ENCODE assay signal across 8 cellular contexts in genomic region chr9:33024126-33024965, GRCh38. TPM values are rescaled to one million over a fixed set of nuclear protein-coding genes. Genes with fewer than 3 reads are reported as not detected.
A peak's percentile ranks its signal among the peaks of the same experiment; 100 is the strongest.
DNase-seq lines count a peak whose midpoint lies in the region; ATAC-seq and TF ChIP-seq lines count a peak whose summit lies in the region.

No MANE protein-coding gene starts in this region.

- H3K4me1 Mint-ChIP-seq in CD4-positive, alpha-beta T cell (ENCODE audit: low read depth): peaks cover 66% of the 10 kb centered on the region
- peaks cover 42% of the 10 kb centered on the region for H3K4me1 Mint-ChIP-seq in T-helper 17 cell
- H3K4me1 Mint-ChIP-seq in naive thymus-derived CD4-positive, alpha-beta T cell: peaks cover 46 to 77% (median 72%) of the 10 kb centered on the region in 7 donors

- no peaks in the 10 kb centered on the region for H3K9me3 ChIP-seq in CD4-positive, alpha-beta T cell (ENCODE audit: control insufficient read depth, low read length)
- H3K9me3 ChIP-seq in T-helper 17 cell (ENCODE audit: control insufficient read depth, low read length, poor library complexity, severe bottlenecking): no peaks in the 10 kb centered on the region
- H3K9me3 ChIP-seq in esophagus (ENCODE audit: control insufficient read depth in 2 of 2, insufficient read depth in 1 of 2, low read depth in 1 of 2, low read length in 1 of 2): no peaks in the 10 kb centered on the region
- no peaks in the 10 kb centered on the region for H3K9me3 ChIP-seq in naive thymus-derived CD4-positive, alpha-beta T cell (ENCODE audit: control insufficient read depth in 2 of 3, low read length in 3 of 3)
- H3K9me3 ChIP-seq in vagina: no peaks in the 10 kb centered on the region

- POLR2A ChIA-PET in CD4-positive, alpha-beta T cell (lab: Charles Lee): interaction anchor here (0.6 to 4.1 kb wide), 17 partner anchors 10 to 535 kb away, joined by 3 to 46 read pairs (median 14); partner anchors contain the start of genes APTX, B4GALT1, BAG1 and CHMP5
- POLR2A ChIA-PET in naive thymus-derived CD4-positive, alpha-beta T cell (lab: Charles Lee): interaction anchor here (0.6 to 3.0 kb wide), 19 partner anchors 10 to 614 kb away, joined by 3 to 20 read pairs (median 5); partner anchors contain the start of genes APTX, B4GALT1, BAG1 and CHMP5

- H3K4me3 Mint-ChIP-seq in CD4-positive, alpha-beta T cell: peak overlapping the region; percentile 96
- peak overlapping the region; percentile 97 for H3K4me3 Mint-ChIP-seq in T-helper 17 cell
- H3K4me3 Mint-ChIP-seq in naive thymus-derived CD4-positive, alpha-beta T cell: peak overlapping the region; percentile 91 to 99 (median 96)

- intact Hi-C loops in CD4-positive, alpha-beta T cell (cut with DNase I, micrococcal nuclease): loop anchor here (1.0 to 10.0 kb wide), 4 partner anchors 24 to 450 kb away; partner anchors contain the start of genes APTX (in 1 of the 2), BAG1 (in 1 of the 2), CHMP5 (in 1 of the 2) and NOL6 (in 1 of the 2)
- intact Hi-C loops in naive thymus-derived CD4-positive, alpha-beta T cell (cut with micrococcal nuclease): loop anchor here (2.0 to 10.0 kb wide), 3 partner anchors 142 to 1354 kb away; partner anchors contain the start of genes B4GALT1 (in 1 of the 2) and UBAP2 (in 1 of the 2)
- intact Hi-C loops in vagina (cut with DNase I): no loop called here

- peak overlapping the region; percentile 96 for H3K4me3 ChIP-seq in HFF-Myc (replicated peaks; ENCODE audit: low read depth, low read length)
- peak overlapping the region; percentile 89 to 100 for H3K4me3 ChIP-seq in esophagus (ENCODE audit: low read depth in 1 of 2, low read length in 2 of 2)
- peak overlapping the region; percentile 98 for H3K4me3 ChIP-seq in naive thymus-derived CD4-positive, alpha-beta T cell (ENCODE audit: low read length)
- peak overlapping the region; percentile 83 to 94 for H3K4me3 ChIP-seq in vagina

- H3K36me3 ChIP-seq in esophagus (ENCODE audit: control insufficient read depth in 2 of 2, insufficient read depth in 2 of 2, low read length in 1 of 2): peaks cover 0 to 4% of the 10 kb centered on the region in 2 donors
- peaks cover 0 to 23% (median 5%) of the 10 kb centered on the region in 3 experiments for H3K36me3 ChIP-seq in naive thymus-derived CD4-positive, alpha-beta T cell (ENCODE audit: control insufficient read depth in 2 of 3, insufficient read depth in 3 of 3, low read length in 3 of 3)
- H3K36me3 ChIP-seq in vagina: peaks cover 0 to 22% of the 10 kb centered on the region in 2 donors

- no peaks in the 10 kb centered on the region for H3K27me3 Mint-ChIP-seq in CD4-positive, alpha-beta T cell
- no peaks in the 10 kb centered on the region for H3K27me3 Mint-ChIP-seq in T-helper 17 cell
- no peaks in the 10 kb centered on the region for H3K27me3 Mint-ChIP-seq in naive thymus-derived CD4-positive, alpha-beta T cell

- H3K36me3 Mint-ChIP-seq in CD4-positive, alpha-beta T cell (ENCODE audit: low read depth): peaks cover 58% of the 10 kb centered on the region
- peaks cover 11% of the 10 kb centered on the region for H3K36me3 Mint-ChIP-seq in T-helper 17 cell (ENCODE audit: low read depth)
- peaks cover 5 to 23% (median 11%) of the 10 kb centered on the region in 5 donors for H3K36me3 Mint-ChIP-seq in naive thymus-derived CD4-positive, alpha-beta T cell

- peak overlapping the region; percentile 93 for H3K27ac Mint-ChIP-seq in CD4-positive, alpha-beta T cell
- H3K27ac Mint-ChIP-seq in T-helper 17 cell: peak overlapping the region; percentile 96
- peak overlapping the region; percentile 82 to 98 (median 95) for H3K27ac Mint-ChIP-seq in naive thymus-derived CD4-positive, alpha-beta T cell

- no peak for TF ChIP-seq CTCF in CD4-positive, alpha-beta T cell (IDR thresholded peaks at IDR 0.05)
- TF ChIP-seq CTCF in HFF-Myc (IDR thresholded peaks at IDR 0.05; ENCODE audit: low read depth, low read length, missing control alignments) (no peak), vagina (IDR thresholded peaks at IDR 0.05) (no peak)

- no peaks in the 10 kb centered on the region for H3K9me3 Mint-ChIP-seq in CD4-positive, alpha-beta T cell
- H3K9me3 Mint-ChIP-seq in naive thymus-derived CD4-positive, alpha-beta T cell: peaks cover 0 to 2% (median 0%) of the 10 kb centered on the region in 11 donors

- CTCF ChIA-PET in CD4-positive, alpha-beta T cell (lab: Charles Lee): interaction anchor here (0.7 to 1.5 kb wide), 4 partner anchors 21 to 646 kb away, joined by 3 to 4 read pairs (median 3); partner anchors contain the start of gene NFX1
- CTCF ChIA-PET in naive thymus-derived CD4-positive, alpha-beta T cell (lab: Charles Lee): no interaction called here

- peak overlapping the region; percentile 99 for H3K27ac ChIP-seq in CD4-positive, alpha-beta T cell (ENCODE audit: low read depth, low read length)
- H3K27ac ChIP-seq in esophagus (ENCODE audit: low read depth in 2 of 2, low read length in 1 of 2) (peak overlapping the region; percentile 80 to 98), vagina (peak overlapping the region; percentile 100)
- H3K27ac ChIP-seq in naive thymus-derived CD4-positive, alpha-beta T cell (ENCODE audit: low read depth, low read length): peak overlapping the region; percentile 100

- ATAC-seq in CD4-positive, alpha-beta T cell (ENCODE audit: poor library complexity): no peak
- ATAC-seq in T-helper 17 cell: no peak
- ATAC-seq in naive thymus-derived CD4-positive, alpha-beta T cell: no peak
- ATAC-seq in GM19463 (IDR thresholded peaks at IDR 0.05; ENCODE audit: unreplicated experiment): no peak

- DNase-seq in CD4-positive, alpha-beta T cell: no peak
- DNase-seq in HFF-Myc (ENCODE audit: extremely low read depth, low read depth) (no peak), T-helper 17 cell (no peak), vagina (ENCODE audit: extremely low spot score in 2 of 2) (peak in 1 of 2 donors; percentile 89), GDM1 (lab: John Stamatoyannopoulos, UW) (no peak)
- peak in 1 of 9 donors; percentile 14 for DNase-seq in naive thymus-derived CD4-positive, alpha-beta T cell

- H3K27me3 ChIP-seq in CD4-positive, alpha-beta T cell (ENCODE audit: control insufficient read depth, insufficient read depth, low read length): no peaks in the 10 kb centered on the region
- H3K27me3 ChIP-seq in esophagus (ENCODE audit: control insufficient read depth in 1 of 2, insufficient read depth in 2 of 2, low read length in 2 of 2) (no peaks in the 10 kb centered on the region), vagina (no peaks in the 10 kb centered on the region)
- H3K27me3 ChIP-seq in naive thymus-derived CD4-positive, alpha-beta T cell (ENCODE audit: control insufficient read depth in 2 of 2, insufficient read depth in 2 of 2, low read length in 2 of 2): no peaks in the 10 kb centered on the region

- WGBS in esophagus, 2 donors: 8 to 10% methylated on average over 33 of the region's 33 CpGs

- H3K4me1 ChIP-seq in esophagus (ENCODE audit: control insufficient read depth in 2 of 2, insufficient read depth in 2 of 2, low read length in 1 of 2) (no peaks in the 10 kb centered on the region), vagina (peaks cover 49% of the 10 kb centered on the region)
- H3K4me1 ChIP-seq in naive thymus-derived CD4-positive, alpha-beta T cell (ENCODE audit: control insufficient read depth in 2 of 2, insufficient read depth in 2 of 2, low read length in 2 of 2): peaks cover 37 to 48% of the 10 kb centered on the region in 2 donors

- no peak for TF ChIP-seq POLR2A in vagina (IDR thresholded peaks at IDR 0.05)

RNA-seq across cellular contexts. Expression of gene DNAJA1, which starts 0.7 kb away (rescaled TPM):
- 100 to 1,000 TPM; 150 to 156 TPM for total RNA-seq in CD4-positive, alpha-beta T cell
- 100 to 1,000 TPM; 216 to 292 TPM for total RNA-seq in T-helper 17 cell
- 10 to 100 TPM; 25.8 to 45.7 TPM for polyA plus RNA-seq in esophagus
- total RNA-seq in naive thymus-derived CD4-positive, alpha-beta T cell: 100 to 1,000 TPM in 3 of 5 experiments, 10 to 100 TPM in 2; 66.8 to 204 (median 119) TPM
- 100 to 1,000 TPM in 1 of 2 donors, 10 to 100 TPM in 1; 77.3 to 116 TPM for polyA plus RNA-seq in naive thymus-derived CD4-positive, alpha-beta T cell
- total RNA-seq in vagina: 70.0 TPM

RNA-seq across cellular contexts. Expression of gene APTX, which starts 22.9 kb away (rescaled TPM):
- 10 to 100 TPM; 22.0 to 22.5 TPM for total RNA-seq in CD4-positive, alpha-beta T cell
- total RNA-seq in T-helper 17 cell: 10 to 100 TPM; 19.2 to 20.3 TPM
- 10 to 100 TPM; 22.4 to 24.5 TPM for polyA plus RNA-seq in esophagus
- total RNA-seq in naive thymus-derived CD4-positive, alpha-beta T cell: 10 to 100 TPM; 17.6 to 32.0 (median 29.6) TPM
- 10 to 100 TPM; 24.2 to 31.6 TPM for polyA plus RNA-seq in naive thymus-derived CD4-positive, alpha-beta T cell
- total RNA-seq in vagina: 28.5 TPM

RNA-seq across cellular contexts. Expression of gene SMU1, which starts 52.1 kb away (rescaled TPM):
- total RNA-seq in CD4-positive, alpha-beta T cell: 10 to 100 TPM; 25.1 to 26.0 TPM
- total RNA-seq in T-helper 17 cell (10 to 100 TPM; 20.6 to 21.2 TPM), vagina (15.5 TPM)
- 1 to 10 TPM; 4.8 to 8.5 TPM for polyA plus RNA-seq in esophagus
- total RNA-seq in naive thymus-derived CD4-positive, alpha-beta T cell: 10 to 100 TPM; 22.3 to 32.9 (median 25.6) TPM
- 10 to 100 TPM; 26.4 to 30.0 TPM for polyA plus RNA-seq in naive thymus-derived CD4-positive, alpha-beta T cell
